ENCODE assay signal across 8 cellular contexts in genomic region chr2:42809876-42810125, GRCh38. TPM values are rescaled to one million over a fixed set of nuclear protein-coding genes. Genes with fewer than 3 reads are reported as not detected.
DNase-seq lines count a peak whose midpoint lies in the region; ATAC-seq, FAIRE-seq and TF ChIP-seq lines count a peak whose summit lies in the region.

No MANE protein-coding gene starts in this region.

- H3K9me2 ChIP-seq in PC-3 (replicated peaks; ENCODE audit: low read length): no peaks in the 10 kb centered on the region

- no peaks in the 10 kb centered on the region for H3K9me3 ChIP-seq in PC-3 (ENCODE audit: low read length)
- H3K9me3 ChIP-seq in keratinocyte (ENCODE audit: control insufficient read depth, low read depth, low read length): no peaks in the 10 kb centered on the region

- H3K27ac Mint-ChIP-seq in brain: peak overlapping the region in 3 of 5 experiments; percentile 93 to 96 (median 94)

- peaks cover 26% of the 10 kb centered on the region for H3K4me1 Mint-ChIP-seq in brain

- TF ChIP-seq CTCF in PC-3 (conservative IDR thresholded peaks at IDR 0.05; ENCODE audit: low read depth, low read length) (no peak; the same call in 1 of the 2 replicates), brain (conservative IDR thresholded peaks at IDR 0.05) (peak in 1 of 2 experiments; percentile 44), keratinocyte (optimal IDR thresholded peaks at IDR 0.05 in 1 of 3, IDR thresholded peaks at IDR 0.05 in 1 of 3, conservative IDR thresholded peaks at IDR 0.05 in 1 of 3; ENCODE audit: extremely low read depth in 1 of 3, insufficient read depth in 2 of 3, low read length in 3 of 3) (no peak)

- dilution Hi-C loops in keratinocyte (cut with MboI; ENCODE audit: extremely low pct_ligation_motif_present, low sequenced_read_pairs): no loop called here

- no peaks in the 10 kb centered on the region for H3K9me1 ChIP-seq in keratinocyte (ENCODE audit: control insufficient read depth, extremely low read depth, insufficient read depth, low read length)

- H3F3A ChIP-seq in PC-3 (ENCODE audit: low read length, unreplicated experiment): no peaks in the 10 kb centered on the region

- no peaks in the 10 kb centered on the region for H3K79me2 ChIP-seq in PC-3 (ENCODE audit: low read length)
- H3K79me2 ChIP-seq in keratinocyte (ENCODE audit: control insufficient read depth, insufficient read depth, low read length): no peaks in the 10 kb centered on the region

- H3K27me3 ChIP-seq in PC-3 (ENCODE audit: low read length): no peaks in the 10 kb centered on the region
- no peaks in the 10 kb centered on the region for H3K27me3 ChIP-seq in keratinocyte (ENCODE audit: control insufficient read depth, extremely low read depth, insufficient read depth, low read length)

- peaks cover 2 to 16% (median 6%) of the 10 kb centered on the region in 5 experiments for H3K9me3 Mint-ChIP-seq in brain

- no peaks in the 10 kb centered on the region for H3K36me3 ChIP-seq in PC-3 (ENCODE audit: low read depth, low read length)
- H3K36me3 ChIP-seq in keratinocyte (ENCODE audit: control insufficient read depth in 2 of 2, extremely low read depth in 1 of 2, insufficient read depth in 2 of 2, low read length in 2 of 2): no peaks in the 10 kb centered on the region

- intact Hi-C loops in PC-3 (cut with micrococcal nuclease): no loop called here

- peaks cover 6% of the 10 kb centered on the region for H3K27me3 Mint-ChIP-seq in brain

- H2AFZ ChIP-seq in PC-3 (ENCODE audit: low read length) (peak overlapping the region; percentile 71), keratinocyte (ENCODE audit: control insufficient read depth, low read length) (peak overlapping the region; percentile 68)

- H3K4me1 ChIP-seq in PC-3 (ENCODE audit: insufficient read depth, low read length) (peaks cover 16% of the 10 kb centered on the region), keratinocyte (ENCODE audit: control insufficient read depth, extremely low read depth, insufficient read depth, low read length) (peaks cover 15% of the 10 kb centered on the region)

- H3K4me2 ChIP-seq in PC-3 (ENCODE audit: low read length) (peak overlapping the region; percentile 95), keratinocyte (ENCODE audit: control insufficient read depth, extremely low read depth, insufficient read depth, low read depth, low read length) (peak overlapping the region; percentile 83)

- H3K27ac ChIP-seq in PC-3 (ENCODE audit: low read length) (peak overlapping the region; percentile 89), keratinocyte (ENCODE audit: control insufficient read depth, insufficient read depth, low read length) (peak overlapping the region; percentile 91)

- ATAC-seq in HG02885 (IDR thresholded peaks at IDR 0.05; ENCODE audit: poor library complexity, unreplicated experiment) (peak; percentile 65), PC-3 (peak; percentile 70)

- CTCF ChIA-PET in PC-3 (lab: Charles Lee): interaction anchor here (0.7 kb wide), 1 partner anchor 764 kb away, joined by 3 read pairs; no protein-coding TSS in a partner anchor

- H3K4me3 ChIP-seq in PC-3 (ENCODE audit: low read length) (peak overlapping the region; percentile 81), keratinocyte (ENCODE audit: control insufficient read depth in 2 of 3, extremely low read depth in 1 of 3, insufficient read depth in 2 of 3, low read depth in 1 of 3, low read length in 3 of 3) (peak overlapping the region; percentile 57 to 74 (median 69))

- H3K9ac ChIP-seq in PC-3 (ENCODE audit: low read length) (peak overlapping the region; percentile 93), keratinocyte (ENCODE audit: control insufficient read depth, extremely low read depth, insufficient read depth, low read length) (peak overlapping the region; percentile 93)

- H3K4me3 Mint-ChIP-seq in brain: peak overlapping the region; percentile 81 to 88 (median 84)

- POLR2A ChIA-PET in PC-3 (lab: Charles Lee; ENCODE audit: unreplicated experiment): interaction anchor here (1.4 kb wide), 1 partner anchor 9 kb away, joined by 4 read pairs; no protein-coding TSS in a partner anchor

- H4K20me1 ChIP-seq in PC-3 (ENCODE audit: low read length) (no peaks in the 10 kb centered on the region), keratinocyte (ENCODE audit: control insufficient read depth, extremely low read depth, insufficient read depth, low read length) (no peaks in the 10 kb centered on the region)

- DNase-seq in stimulated activated CD4-positive, alpha-beta T cell treated with anti-CD3 and anti-CD28 coated beads, Interleukin-2, amount 100 ng/mL, for 24 hours: peak; percentile 70 to 72
- no peak for DNase-seq in stimulated activated CD4-positive, alpha-beta T cell treated with anti-CD3 and anti-CD28 coated beads, Interleukin-1b, Interleukin-23, amount 100 ng/mL, for 48 hours
- DNase-seq in PC-3 (peak; percentile 73), keratinocyte (ENCODE audit: low read depth, low spot score) (no peak), NCI-H510A (lab: John Stamatoyannopoulos, UW) (no peak)
- DNase-seq in stimulated activated CD4-positive, alpha-beta T cell treated with anti-CD3 and anti-CD28 coated beads, TNF-alpha, amount 100 ng/mL, for 24 hours (ENCODE audit: low read depth in 3 of 3): peak in 2 of 3 experiments; percentile 20 to 68

- no peak for FAIRE-seq in keratinocyte (lab: Jason Lieb, UNC)

- H3K36me3 Mint-ChIP-seq in brain: no peaks in the 10 kb centered on the region

- BruUV-seq in PC-3 (replicated peaks; lab: Mats Ljungman, UMichigan): no TSS peak

RNA-seq across cellular contexts. Expression of gene HAAO, which starts 17.4 kb away (rescaled TPM):
- not detected in 2 replicates for total RNA-seq in PC-3 (2014; rRNA removed)
- 2.2 TPM for polyA plus RNA-seq in brain (ENCODE audit: insufficient read depth, low read depth, low replicate concordance)
- polyA plus RNA-seq in keratinocyte: 0.05 to 0.08 TPM in 2 of 3 replicates, not detected in the other
- not detected for polyA plus RNA-seq in keratinocyte (2011; ENCODE audit: low read depth)
- not detected in 2 replicates for polyA plus RNA-seq in keratinocyte (2011; cell fraction: cytosol; rRNA removed)
- not detected in 2 replicates for polyA plus RNA-seq in keratinocyte (2011; cell fraction: nucleus; rRNA removed)
- not detected in 2 replicates for polyA plus RNA-seq in keratinocyte (2012; ENCODE audit: low replicate concordance)
- 0.62 TPM in 1 of 3 replicates, not detected in the others for polyA minus RNA-seq in keratinocyte
- polyA minus RNA-seq in keratinocyte (2011; cell fraction: cytosol; rRNA and poly(A)+ RNA removed): not detected
- polyA minus RNA-seq in keratinocyte (2011; cell fraction: nucleus; rRNA and poly(A)+ RNA removed): not detected in 2 replicates

RNA-seq across cellular contexts. Expression of gene OXER1, which starts 45.9 kb away (rescaled TPM):
- total RNA-seq in PC-3 (2014; rRNA removed): not detected in 2 replicates
- polyA plus RNA-seq in brain (ENCODE audit: insufficient read depth, low read depth, low replicate concordance): 0.24 TPM
- not detected in 3 replicates for polyA plus RNA-seq in keratinocyte
- not detected for polyA plus RNA-seq in keratinocyte (2011; ENCODE audit: low read depth)
- not detected in 2 replicates for polyA plus RNA-seq in keratinocyte (2011; cell fraction: cytosol; rRNA removed)
- polyA plus RNA-seq in keratinocyte (2011; cell fraction: nucleus; rRNA removed): not detected in 2 replicates
- polyA plus RNA-seq in keratinocyte (2012; ENCODE audit: low replicate concordance): 0.08 TPM in 1 of 2 replicates, not detected in the other
- polyA minus RNA-seq in keratinocyte: not detected in 3 replicates
- polyA minus RNA-seq in keratinocyte (2011; cell fraction: cytosol; rRNA and poly(A)+ RNA removed): not detected
- polyA minus RNA-seq in keratinocyte (2011; cell fraction: nucleus; rRNA and poly(A)+ RNA removed): not detected in 2 replicates

Comparison
In these comparisons a context has a peak if more than half of its experiments do, and no peak if none do; other contexts are left out.
1. DNase-seq: peak in stimulated activated CD4-positive, alpha-beta T cell treated with anti-CD3 and anti-CD28 coated beads, Interleukin-2, amount 100 ng/mL, for 24 hours (2 of 2), PC-3 (single experiment) and stimulated activated CD4-positive, alpha-beta T cell treated with anti-CD3 and anti-CD28 coated beads, TNF-alpha, amount 100 ng/mL, for 24 hours (2 of 3); none in stimulated activated CD4-positive, alpha-beta T cell treated with anti-CD3 and anti-CD28 coated beads, Interleukin-1b, Interleukin-23, amount 100 ng/mL, for 48 hours (single experiment), keratinocyte (single experiment) and NCI-H510A (single experiment).